ENCODE assay signal across 15 cellular contexts in genomic region chr11:11552688-11553087, GRCh38.
"Had no signal": no experiment of that assay in that cellular context is flagged by ENCODE, and none has a peak within 500 bp of the region (broad histone marks: within the 10 kb centered on the region; RNA-seq: fewer than 3 reads in every experiment).

No MANE protein-coding gene starts in this region.

- H3K36me3 ChIP-seq: pancreas, right atrium auricular region had no signal

- H3K27me3 ChIP-seq: body of pancreas, pancreas, right atrium auricular region had no signal

- ATAC-seq: activated CD4-positive, CD25-positive, alpha-beta regulatory T cell treated with anti-CD3 and anti-CD28 coated beads, Interleukin-2, amount 50 U/mL, for 24 hours; activated naive CD4-positive, alpha-beta T cell treated with anti-CD3 and anti-CD28 coated beads, Interleukin-2, amount 50 U/mL, for 72 hours; body of pancreas; left lobe of liver had no signal

- H3K4me1 ChIP-seq: pancreas had no signal

- DNase-seq: activated CD4-positive, alpha-beta T cell treated with anti-CD3 and anti-CD28 coated beads, Interleukin-2, amount 50 U/mL, for 4 hours; activated effector memory CD4-positive, alpha-beta T cell treated with Interleukin-2 at 50 U/mL for 16 hours; activated T-cell treated with anti-CD3 and anti-CD28 coated beads, Interleukin-2, amount 50 U/mL, for 1 hour; amniotic stem cell; cortex of kidney; immature natural killer cell; pancreas; stimulated activated naive B cell treated with anti-CD40 and anti-IgM and Interleukin-4, amounts not matched to agents 10 μg/mL and 1 μg/mL and 100 μg/mL, for 72 hours; substantia nigra had no signal

- H3K9me3 ChIP-seq: body of pancreas, pancreas, right atrium auricular region had no signal

- H3K27ac ChIP-seq: right atrium auricular region had no signal

- H3K4me3 ChIP-seq: body of pancreas, pancreas, right atrium auricular region, smooth muscle cell had no signal

- H3K4me2 ChIP-seq: smooth muscle cell had no signal
